Comparison of ENCODE assay signal across 25 cellular contexts in genomic region chr1:17924578-17924977, GRCh38.
"Had no signal": no experiment of that assay in that cellular context is flagged by ENCODE, and none has a peak within 500 bp of the region (broad histone marks: within the 10 kb centered on the region; RNA-seq: fewer than 3 reads in every experiment).

No MANE protein-coding gene starts in this region.

- ATAC-seq: gastrocnemius medialis; left lobe of liver; naive thymus-derived CD4-positive, alpha-beta T cell; sciatic nerve; stimulated activated effector memory CD8-positive, alpha-beta T cell treated with anti-CD3 and anti-CD28 coated beads, Interleukin-12 subunit alpha, Interleukin-12 subunit beta, amount 100 ng/mL, for 72 hours had no signal

- FAIRE-seq: colon, keratinocyte had no signal

- H3K27me3 ChIP-seq: neural progenitor cell, right atrium auricular region, thyroid gland had no signal

- DNase-seq: effector CD4-positive, alpha-beta T cell; foreskin fibroblast; gastrocnemius medialis; head of caudate nucleus; midbrain; naive thymus-derived CD4-positive, alpha-beta T cell; stimulated activated CD4-positive, alpha-beta T cell treated with anti-CD3 and anti-CD28 coated beads, Interleukin-2, amount 100 ng/mL, for 24 hours; stimulated activated CD4-positive, alpha-beta T cell treated with anti-CD3 and anti-CD28 coated beads, Interleukin-4, amount 100 ng/mL, for 24 hours; stimulated activated naive CD4-positive, alpha-beta T cell treated with Interleukin-2 at 50 U/mL for 16 hours; stomach; thyroid gland had no signal

- H3K4me1 Mint-ChIP-seq: memory B cell; stimulated activated effector memory CD8-positive, alpha-beta T cell treated with anti-CD3 and anti-CD28 coated beads, Interleukin-12 subunit alpha, Interleukin-12 subunit beta, amount 100 ng/mL, for 72 hours had no signal

- H3K9me3 Mint-ChIP-seq: memory B cell, nephron, neural progenitor cell, type B pancreatic cell had no signal

- H3K4me3 ChIP-seq: dorsolateral prefrontal cortex, gastrocnemius medialis, lung, neural progenitor cell, prostate gland, right atrium auricular region, smooth muscle cell, stomach, thyroid gland had no signal

- H3K4me1 ChIP-seq: gastrocnemius medialis, prostate gland, thyroid gland had no signal

- H3K36me3 Mint-ChIP-seq: memory B cell; naive thymus-derived CD4-positive, alpha-beta T cell; neural progenitor cell; stimulated activated effector memory CD8-positive, alpha-beta T cell treated with anti-CD3 and anti-CD28 coated beads, Interleukin-12 subunit alpha, Interleukin-12 subunit beta, amount 100 ng/mL, for 72 hours; type B pancreatic cell had no signal

- H3K36me3 ChIP-seq: gastrocnemius medialis, neural progenitor cell, prostate gland, right atrium auricular region, stomach, thyroid gland had no signal

- H3K4me3 Mint-ChIP-seq: memory B cell; nephron; neural progenitor cell; stimulated activated effector memory CD8-positive, alpha-beta T cell treated with anti-CD3 and anti-CD28 coated beads, Interleukin-12 subunit alpha, Interleukin-12 subunit beta, amount 100 ng/mL, for 72 hours; type B pancreatic cell had no signal

- H3K9me3 ChIP-seq: gastrocnemius medialis, prostate gland, right atrium auricular region, stomach, thyroid gland had no signal

- H3K4me2 ChIP-seq: neural progenitor cell, smooth muscle cell had no signal

- H3K27ac ChIP-seq: dorsolateral prefrontal cortex, gastrocnemius medialis, neural progenitor cell, prostate gland, stomach, thyroid gland had no signal

- H3K27ac Mint-ChIP-seq: memory B cell; nephron; stimulated activated effector memory CD8-positive, alpha-beta T cell treated with anti-CD3 and anti-CD28 coated beads, Interleukin-12 subunit alpha, Interleukin-12 subunit beta, amount 100 ng/mL, for 72 hours; type B pancreatic cell had no signal

- H3K9ac ChIP-seq: neural progenitor cell had no signal
